Comparison of ENCODE assay signal across 21 cellular contexts in genomic region chr1:154686507-154686906, GRCh38.
DNase-seq lines count a peak whose midpoint lies in the region; ATAC-seq, FAIRE-seq and TF ChIP-seq lines count a peak whose summit lies in the region.
"Had no signal": no experiment of that assay in that cellular context is flagged by ENCODE, and none has a peak within 500 bp of the region (broad histone marks: within the 10 kb centered on the region; RNA-seq: fewer than 3 reads in every experiment).

No MANE protein-coding gene starts in this region.

- no peaks in the 10 kb centered on the region for H3K79me2 ChIP-seq in KMS-11 (ENCODE audit: insufficient read depth, low read depth)

- POLR2A ChIA-PET in A549 (lab: Yijun Ruan, JAX), result no interaction called here

- no peaks in the 10 kb centered on the region for H4K20me1 ChIP-seq in KMS-11 (ENCODE audit: insufficient read depth)
- H4K20me1 ChIP-seq: BLaER1 treated with 17β-estradiol and CSF1 and Interleukin-3, amounts not matched to agents 10 nM and 100 nM had no signal

- ATAC-seq in A549, result peak; percentile 34 to 50; a peak in 3 of 6 replicates
- ATAC-seq in GM21528 (IDR thresholded peaks at IDR 0.05; ENCODE audit: low FRiP score, unreplicated experiment), result no peak

- no peak overlapping the region for H3K4me3 ChIP-seq in A549
- H3K4me3 ChIP-seq in KMS-11 (IDR thresholded peaks at IDR 0.05; ENCODE audit: insufficient read depth, low read depth, low read length), result no peak overlapping the region
- H3K4me3 ChIP-seq: BLaER1 treated with 17β-estradiol and CSF1 and Interleukin-3, amounts not matched to agents 10 nM and 100 nM; GM23248 had no signal

- CTCF ChIA-PET in A549 (lab: Yijun Ruan, JAX), result interaction anchor here (1.2 to 1.7 kb wide), 3 partner anchors 17 to 73 kb away, joined by 4 to 9 read pairs (median 8); no protein-coding TSS in a partner anchor

- TF ChIP-seq CTCF in A549 (IDR thresholded peaks at IDR 0.05), result no peak
- no peak for TF ChIP-seq CTCF in KMS-11 (conservative IDR thresholded peaks at IDR 0.05; ENCODE audit: low read depth, low read length)

- no peak overlapping the region for H2AFZ ChIP-seq in KMS-11 (ENCODE audit: low read depth)
- H2AFZ ChIP-seq: GM23248 had no signal

- no peaks in the 10 kb centered on the region for H3K36me3 ChIP-seq in KMS-11 (ENCODE audit: insufficient read depth)
- H3K36me3 ChIP-seq: BE2C; BLaER1 treated with 17β-estradiol and CSF1 and Interleukin-3, amounts not matched to agents 10 nM and 100 nM had no signal

- H3K9ac ChIP-seq in KMS-11, result no peak overlapping the region
- H3K9ac ChIP-seq: BLaER1 treated with 17β-estradiol and CSF1 and Interleukin-3, amounts not matched to agents 10 nM and 100 nM; GM23248 had no signal

- H3K4me2 ChIP-seq in A549 (no peak overlapping the region), KMS-11 (peak overlapping the region; percentile 4; the same call in 1 of the 2 replicates)
- H3K4me2 ChIP-seq: BLaER1 treated with 17β-estradiol and CSF1 and Interleukin-3, amounts not matched to agents 10 nM and 100 nM had no signal

- no peak for FAIRE-seq in A549 (lab: Jason Lieb, UNC)
- FAIRE-seq: A204.1, D721Med had no signal

- no peak for TF ChIP-seq POLR2A in A549 (IDR thresholded peaks at IDR 0.05; ENCODE audit: low read length)

- no peak for TF ChIP-seq RAD21 in A549 (conservative IDR thresholded peaks at IDR 0.05 in 1 of 2, IDR thresholded peaks at IDR 0.05 in 1 of 2)

- TF ChIP-seq EP300 in A549 (IDR thresholded peaks at IDR 0.05), result no peak

- H3K27ac ChIP-seq in A549 (no peak overlapping the region), KMS-11 (no peak overlapping the region)
- H3K27ac ChIP-seq: 22Rv1; BLaER1 treated with 17β-estradiol and CSF1 and Interleukin-3, amounts not matched to agents 10 nM and 100 nM; GM23248 had no signal

- WGBS in A549 (ENCODE audit: missing lambda C conversion rate), result 10% methylated on average over 2 of the region's 2 CpGs

- H3K4me1 ChIP-seq in A549 (no peaks in the 10 kb centered on the region), KMS-11 (ENCODE audit: low read depth, poor library complexity, severe bottlenecking) (peaks cover 16% of the 10 kb centered on the region)
- H3K4me1 ChIP-seq: BE2C; BLaER1 treated with 17β-estradiol and CSF1 and Interleukin-3, amounts not matched to agents 10 nM and 100 nM had no signal

- H3K27me3 ChIP-seq in KMS-11 (ENCODE audit: insufficient read depth, low read depth), result no peaks in the 10 kb centered on the region
- H3K27me3 ChIP-seq: BE2C; BLaER1 treated with 17β-estradiol and CSF1 and Interleukin-3, amounts not matched to agents 10 nM and 100 nM had no signal

- H3K9me3 ChIP-seq in A549, result no peaks in the 10 kb centered on the region
- H3K9me3 ChIP-seq: BE2C; BLaER1 treated with 17β-estradiol and CSF1 and Interleukin-3, amounts not matched to agents 10 nM and 100 nM had no signal

- DNase-seq in DMS 273 (lab: John Stamatoyannopoulos, UW; ENCODE audit: unreplicated experiment), result peak; percentile 30
- DNase-seq in DMS 273 treated with DMSO at 0.1 percent for 48 hours (lab: John Stamatoyannopoulos, UW), result no peak
- DNase-seq in A549 (ENCODE audit: low read depth in 1 of 2, low spot score in 1 of 2), result no peak
- peak; percentile 37 for DNase-seq in islet precursor cell
- no peak for DNase-seq in DMS114 treated with DMSO at 0.1 percent for 48 hours (lab: John Stamatoyannopoulos, UW; ENCODE audit: unreplicated experiment)
- DNase-seq: ACHN; AML-193; BE2C; CD4-positive, alpha-beta T cell; CD8-positive, alpha-beta memory T cell; DMS79; GF-D8; GM23248; H7; HCEC 1CT had no signal

TF ChIP-seq in A549, 52 proteins besides CTCF, POLR2A, EP300 and RAD21:
- TF ChIP-seq KDM1A (IDR thresholded peaks at IDR 0.05; ENCODE audit: low read depth) (no peak), KDM5A (IDR thresholded peaks at IDR 0.05) (no peak), CBX8 (IDR thresholded peaks at IDR 0.05) (no peak), MAFK (IDR thresholded peaks at IDR 0.05; ENCODE audit: partially characterized antibody) (no peak), ESRRA (IDR thresholded peaks at IDR 0.05; ENCODE audit: borderline replicate concordance, low read length) (no peak), TFCP2L1 (CRISPR knock-in tag; IDR thresholded peaks at IDR 0.05) (no peak), HOXB5 (CRISPR knock-in tag; IDR thresholded peaks at IDR 0.05) (no peak), GATA3 (IDR thresholded peaks at IDR 0.05; ENCODE audit: borderline replicate concordance) (no peak), HDAC2 (IDR thresholded peaks at IDR 0.05) (no peak), FOSL2 (IDR thresholded peaks at IDR 0.05) (no peak), FOSL2 (CRISPR knock-in tag; IDR thresholded peaks at IDR 0.05) (no peak), EHF (CRISPR knock-in tag; IDR thresholded peaks at IDR 0.05) (no peak), PBX3 (IDR thresholded peaks at IDR 0.05) (no peak), ELK1 (IDR thresholded peaks at IDR 0.05; ENCODE audit: low read depth, low read length) (no peak), EHMT2 (IDR thresholded peaks at IDR 0.05; ENCODE audit: low read depth) (no peak), HEYL (CRISPR knock-in tag; IDR thresholded peaks at IDR 0.05) (no peak), RARB (CRISPR knock-in tag; IDR thresholded peaks at IDR 0.05) (no peak)
TF ChIP-seq in A549: peak in this region for 0.

Comparison
In these comparisons a context has a peak if more than half of its experiments do, and no peak if none do; other contexts are left out.
1. DNase-seq: peak in DMS 273 (single experiment) and islet precursor cell (single experiment); none in DMS 273 treated with DMSO at 0.1 percent for 48 hours (single experiment), A549 (0 of 2) and DMS114 treated with DMSO at 0.1 percent for 48 hours (single experiment).